ENCODE assay signal across 27 cellular contexts in genomic region chr16:19148189-19148588, GRCh38.
"Had no signal": no experiment of that assay in that cellular context is flagged by ENCODE, and none has a peak within 500 bp of the region (broad histone marks: within the 10 kb centered on the region; RNA-seq: fewer than 3 reads in every experiment).

No MANE protein-coding gene starts in this region.

- H3K4me3 ChIP-seq: stomach, suprapubic skin, testis, thoracic aorta, thyroid gland, tibial artery, tibial nerve, transverse colon, upper lobe of left lung, upper lobe of right lung, uterus, vagina had no signal

- H3K36me3 ChIP-seq: stomach, suprapubic skin, thoracic aorta, thyroid gland, tibial artery, tibial nerve, transverse colon, upper lobe of left lung, upper lobe of right lung, uterus, vagina had no signal

- H3K9me3 ChIP-seq: suprapubic skin, testis, thoracic aorta, thyroid gland, tibial artery, transverse colon, upper lobe of left lung, upper lobe of right lung, uterus, vagina had no signal

- H3K4me1 ChIP-seq: stomach, testis, thyroid gland, tibial artery, tibial nerve, transverse colon, upper lobe of left lung, upper lobe of right lung, uterus, vagina had no signal

- H3K27ac ChIP-seq: stomach, suprapubic skin, testis, thoracic aorta, thyroid gland, tibial artery, tibial nerve, transverse colon, upper lobe of left lung, upper lobe of right lung, uterus, vagina had no signal

- FAIRE-seq: urothelium cell line had no signal

- DNase-seq: stimulated activated CD4-positive, alpha-beta T cell treated with anti-CD3 and anti-CD28 coated beads, Interleukin-2, amount 100 ng/mL, for 48 hours; stimulated activated CD4-positive, alpha-beta T cell treated with anti-CD3 and anti-CD28 coated beads, Interleukin-4, amount 100 ng/mL, for 1 hour; stimulated activated CD4-positive, alpha-beta T cell treated with anti-CD3 and anti-CD28 coated beads, Interleukin-4, amount 100 ng/mL, for 24 hours; stimulated activated CD4-positive, alpha-beta T cell treated with anti-CD3 and anti-CD28 coated beads, Interleukin-4, amount 100 ng/mL, for 4 hours; stimulated activated CD8-positive, alpha-beta memory T cell treated with anti-CD3 and anti-CD28 coated beads, Interleukin-4, amount 100 ng/mL, for 48 hours; stimulated activated naive B cell treated with anti-CD40 and anti-IgM and Interleukin-4, amounts not matched to agents 10 μg/mL and 1 μg/mL and 100 μg/mL, for 72 hours; stimulated activated naive CD4-positive, alpha-beta T cell; stimulated activated naive CD4-positive, alpha-beta T cell treated with Interleukin-2 at 50 U/mL for 16 hours; stimulated activated naive CD8-positive, alpha-beta T cell treated with anti-CD3 and anti-CD28 coated beads, Interleukin-15, amount 100 ng/mL, for 72 hours; stimulated activated naive CD8-positive, alpha-beta T cell treated with anti-CD3 and anti-CD28 coated beads, Interleukin-15, Interleukin-2, amounts not matched to agents 100 U/mL and 50 U/mL, for 24 hours; stomach; substantia nigra; testis; thyroid gland; tibial artery; transverse colon; trophoblast cell; upper lobe of left lung; upper lobe of right lung; uterus had no signal

- H3K27me3 ChIP-seq: stomach, suprapubic skin, testis, thyroid gland, tibial artery, tibial nerve, transverse colon, upper lobe of left lung, upper lobe of right lung, uterus, vagina had no signal

- ATAC-seq: stimulated activated effector memory CD8-positive, alpha-beta T cell treated with anti-CD3 and anti-CD28 coated beads, Interleukin-12 subunit alpha, Interleukin-12 subunit beta, amount 100 ng/mL, for 72 hours; stimulated activated memory B cell treated with anti-CD40 and anti-IgM and Interleukin-4, amounts not matched to agents 10 μg/mL and 1 μg/mL and 100 μg/mL, for 72 hours; stimulated activated naive B cell treated with anti-CD40 and anti-IgM and Interleukin-4, amounts not matched to agents 10 μg/mL and 1 μg/mL and 100 μg/mL, for 72 hours; stimulated activated naive CD8-positive, alpha-beta T cell treated with anti-CD3 and anti-CD28 coated beads, Interleukin-15, amount 100 ng/mL, for 72 hours; stimulated activated naive CD8-positive, alpha-beta T cell treated with anti-CD3 and anti-CD28 coated beads, Interleukin-15, Interleukin-2, amounts not matched to agents 100 U/mL and 50 U/mL, for 24 hours; upper lobe of right lung had no signal
